30 cellular contexts compared by ENCODE assay signal in genomic region chr5:40700116-40700822, GRCh38.
"Had no signal": no experiment of that assay in that cellular context is flagged by ENCODE, and none has a peak within 500 bp of the region (broad histone marks: within the 10 kb centered on the region; RNA-seq: fewer than 3 reads in every experiment).

No MANE protein-coding gene starts in this region.

- H3K4me1 ChIP-seq: colonic mucosa, esophagus muscularis mucosa, foreskin keratinocyte, gastroesophageal sphincter, heart right ventricle, neural progenitor cell, prostate gland, right atrium auricular region, sigmoid colon, spleen, tibial nerve, upper lobe of left lung had no signal

- H3K36me3 ChIP-seq: colonic mucosa, neural progenitor cell, prostate gland, right atrium auricular region, sigmoid colon, upper lobe of left lung had no signal

- H3K27me3 Mint-ChIP-seq: dendritic cell treated with granulocyte-macrophage colony-stimulating factor and Interleukin-4, amounts not matched to agents 40 ng/mL and 50 ng/mL, for 4 days; naive thymus-derived CD4-positive, alpha-beta T cell; stimulated activated naive B cell treated with anti-CD40 and anti-IgM and Interleukin-4, amounts not matched to agents 10 μg/mL and 1 μg/mL and 100 μg/mL, for 72 hours; stimulated activated naive CD8-positive, alpha-beta T cell treated with anti-CD3 and anti-CD28 coated beads, Interleukin-15, Interleukin-2, amounts not matched to agents 100 ng/mL and 50 ng/mL, for 24 hours had no signal

- FAIRE-seq: endothelial cell of umbilical vein, urothelium cell line had no signal

- H2AFZ ChIP-seq: neural progenitor cell had no signal

- H3K27ac ChIP-seq: colonic mucosa, esophagus muscularis mucosa, foreskin keratinocyte, gastroesophageal sphincter, heart right ventricle, neural progenitor cell, prostate gland, right atrium auricular region, sigmoid colon, spleen, thoracic aorta, tibial nerve, upper lobe of left lung had no signal

- H3K4me1 Mint-ChIP-seq: mesothelial cell of epicardium, nephron, neural progenitor cell had no signal

- DNase-seq: colonic mucosa; effector CD8-positive, alpha-beta T cell; foreskin keratinocyte; heart right ventricle; hypothalamus; immature natural killer cell; islet precursor cell; kidney glomerular epithelial cell; mesenchymal stem cell; naive thymus-derived CD4-positive, alpha-beta T cell; nucleus accumbens; sigmoid colon; spleen; stimulated activated CD4-positive, alpha-beta T cell treated with anti-CD3 and anti-CD28 coated beads, Interleukin-4, amount 100 ng/mL, for 4 hours; stimulated activated naive B cell treated with anti-CD40 and anti-IgM and Interleukin-4, amounts not matched to agents 10 μg/mL and 1 μg/mL and 100 μg/mL, for 72 hours; upper lobe of left lung had no signal

- ATAC-seq: foreskin keratinocyte; gastroesophageal sphincter; heart right ventricle; naive thymus-derived CD4-positive, alpha-beta T cell; stimulated activated naive B cell treated with anti-CD40 and anti-IgM and Interleukin-4, amounts not matched to agents 10 μg/mL and 1 μg/mL and 100 μg/mL, for 72 hours had no signal

- H3K4me3 ChIP-seq: colonic mucosa, esophagus muscularis mucosa, gastroesophageal sphincter, heart right ventricle, lung, neural progenitor cell, prostate gland, right atrium auricular region, sigmoid colon, spleen, thoracic aorta, tibial nerve, upper lobe of left lung had no signal

- H3K27ac Mint-ChIP-seq: dendritic cell treated with granulocyte-macrophage colony-stimulating factor and Interleukin-4, amounts not matched to agents 40 ng/mL and 50 ng/mL, for 4 days; immature natural killer cell; mesothelial cell of epicardium; nephron; neural progenitor cell; stimulated activated naive B cell treated with anti-CD40 and anti-IgM and Interleukin-4, amounts not matched to agents 10 μg/mL and 1 μg/mL and 100 μg/mL, for 72 hours; stimulated activated naive CD8-positive, alpha-beta T cell treated with anti-CD3 and anti-CD28 coated beads, Interleukin-15, Interleukin-2, amounts not matched to agents 100 ng/mL and 50 ng/mL, for 24 hours had no signal

- H3K4me3 Mint-ChIP-seq: dendritic cell treated with granulocyte-macrophage colony-stimulating factor and Interleukin-4, amounts not matched to agents 40 ng/mL and 50 ng/mL, for 4 days; immature natural killer cell; mesothelial cell of epicardium; naive thymus-derived CD4-positive, alpha-beta T cell; nephron; neural progenitor cell; stimulated activated naive B cell treated with anti-CD40 and anti-IgM and Interleukin-4, amounts not matched to agents 10 μg/mL and 1 μg/mL and 100 μg/mL, for 72 hours; stimulated activated naive CD8-positive, alpha-beta T cell treated with anti-CD3 and anti-CD28 coated beads, Interleukin-15, Interleukin-2, amounts not matched to agents 100 ng/mL and 50 ng/mL, for 24 hours had no signal

- H3K4me2 ChIP-seq: neural progenitor cell had no signal

- H3K27me3 ChIP-seq: colonic mucosa, esophagus muscularis mucosa, foreskin keratinocyte, gastroesophageal sphincter, heart right ventricle, neural progenitor cell, right atrium auricular region, sigmoid colon, spleen, tibial nerve, upper lobe of left lung had no signal

- H3K9me3 ChIP-seq: colonic mucosa, prostate gland had no signal
